ENCODE assay signal across 25 cellular contexts in the genomic region with DNA sequence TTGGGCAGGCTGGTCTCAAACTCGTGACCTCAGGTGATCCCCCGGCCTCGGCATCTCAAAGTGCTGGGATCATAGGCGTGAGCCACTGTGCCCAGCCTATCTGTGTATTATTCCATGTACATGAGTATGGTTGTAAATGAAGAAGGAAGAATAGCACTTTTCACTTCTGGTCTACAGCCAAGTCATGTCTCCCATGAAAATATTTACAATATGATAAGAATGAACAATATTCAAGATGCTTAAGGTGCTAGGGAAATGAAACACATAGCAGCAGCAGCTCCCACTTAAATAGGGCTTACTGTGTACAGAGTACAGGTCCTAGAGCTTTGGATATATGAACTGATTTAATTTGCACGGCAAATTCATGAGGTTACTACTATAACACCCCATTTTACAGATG.
"Had no signal": no experiment of that assay in that cellular context is flagged by ENCODE, and none has a peak within 500 bp of the region (broad histone marks: within the 10 kb centered on the region; RNA-seq: fewer than 3 reads in every experiment).

No MANE protein-coding gene starts in this region.

- H3K27me3 Mint-ChIP-seq: activated CD4-positive, alpha-beta T cell treated with anti-CD3 and anti-CD28 coated beads, Interleukin-2, amount 10 ng/mL, durations not matched to agents 24 days and 14 days; activated CD8-positive, alpha-beta memory T cell treated with anti-CD3 and anti-CD28 coated beads, Interleukin-2, amount 10 ng/mL, durations not matched to agents 7 days and 5 days; activated CD8-positive, alpha-beta T cell treated with anti-CD3 and anti-CD28 coated beads for 36 hours; activated naive CD8-positive, alpha-beta T cell treated with anti-CD3 and anti-CD28 coated beads, Interleukin-2, amount 50 U/mL, for 24 hours; naive thymus-derived CD4-positive, alpha-beta T cell; stimulated activated naive B cell treated with anti-CD40 and anti-IgM and Interleukin-4, amounts not matched to agents 10 μg/mL and 1 μg/mL and 100 μg/mL, for 72 hours; type B pancreatic cell had no signal

- H3K4me2 ChIP-seq: smooth muscle cell had no signal

- H3K36me3 ChIP-seq: esophagus muscularis mucosa had no signal

- DNase-seq: activated CD4-positive, alpha-beta T cell treated with anti-CD3 and anti-CD28 coated beads, Interleukin-2, amount 10 ng/mL, durations not matched to agents 24 days and 14 days; activated CD8-positive, alpha-beta memory T cell treated with anti-CD3 and anti-CD28 coated beads, Interleukin-2, amount 10 ng/mL, durations not matched to agents 7 days and 5 days; activated CD8-positive, alpha-beta T cell treated with anti-CD3 and anti-CD28 coated beads for 36 hours; activated gamma-delta T cell; activated naive CD4-positive, alpha-beta T cell treated with anti-CD3 and anti-CD28 coated beads, Interleukin-2, amount 50 U/mL, for 16 hours; activated naive CD8-positive, alpha-beta T cell treated with anti-CD3 and anti-CD28 coated beads, Interleukin-2, amount 50 U/mL, for 24 hours; activated T-cell treated with anti-CD3 and anti-CD28 coated beads for 4 hours; anterior cingulate cortex; dermis blood vessel endothelial cell; effector memory CD4-positive, alpha-beta T cell; kidney glomerular epithelial cell; naive thymus-derived CD4-positive, alpha-beta T cell; occipital lobe; stimulated activated CD4-positive, alpha-beta T cell treated with anti-CD3 and anti-CD28 coated beads, Interleukin-2, amount 100 ng/mL, for 48 hours; stimulated activated CD8-positive, alpha-beta memory T cell treated with anti-CD3 and anti-CD28 coated beads, Interleukin-4, amount 100 ng/mL, for 48 hours; stimulated activated naive B cell treated with anti-CD40 and anti-IgM and Interleukin-4, amounts not matched to agents 10 μg/mL and 1 μg/mL and 100 μg/mL, for 72 hours; testis had no signal

- H3K9me3 ChIP-seq: body of pancreas, esophagus muscularis mucosa, testis had no signal

- H3K4me1 Mint-ChIP-seq: activated CD4-positive, alpha-beta T cell treated with anti-CD3 and anti-CD28 coated beads, Interleukin-2, amount 10 ng/mL, durations not matched to agents 24 days and 14 days; activated CD8-positive, alpha-beta memory T cell treated with anti-CD3 and anti-CD28 coated beads, Interleukin-2, amount 10 ng/mL, durations not matched to agents 7 days and 5 days; naive thymus-derived CD4-positive, alpha-beta T cell; neural crest cell; stimulated activated naive B cell treated with anti-CD40 and anti-IgM and Interleukin-4, amounts not matched to agents 10 μg/mL and 1 μg/mL and 100 μg/mL, for 72 hours had no signal

- H3K4me1 ChIP-seq: body of pancreas, testis had no signal

- H3K4me3 Mint-ChIP-seq: activated CD4-positive, alpha-beta T cell treated with anti-CD3 and anti-CD28 coated beads, Interleukin-2, amount 10 ng/mL, durations not matched to agents 24 days and 14 days; activated CD8-positive, alpha-beta memory T cell treated with anti-CD3 and anti-CD28 coated beads, Interleukin-2, amount 10 ng/mL, durations not matched to agents 7 days and 5 days; activated CD8-positive, alpha-beta T cell treated with anti-CD3 and anti-CD28 coated beads for 36 hours; activated naive CD8-positive, alpha-beta T cell treated with anti-CD3 and anti-CD28 coated beads, Interleukin-2, amount 50 U/mL, for 24 hours; naive thymus-derived CD4-positive, alpha-beta T cell; neural crest cell; stimulated activated naive B cell treated with anti-CD40 and anti-IgM and Interleukin-4, amounts not matched to agents 10 μg/mL and 1 μg/mL and 100 μg/mL, for 72 hours; type B pancreatic cell had no signal

- H3K4me3 ChIP-seq: body of pancreas, esophagus muscularis mucosa, smooth muscle cell, testis had no signal

- H3K27ac Mint-ChIP-seq: activated CD4-positive, alpha-beta T cell treated with anti-CD3 and anti-CD28 coated beads, Interleukin-2, amount 10 ng/mL, durations not matched to agents 24 days and 14 days; activated CD8-positive, alpha-beta memory T cell treated with anti-CD3 and anti-CD28 coated beads, Interleukin-2, amount 10 ng/mL, durations not matched to agents 7 days and 5 days; activated CD8-positive, alpha-beta T cell treated with anti-CD3 and anti-CD28 coated beads for 36 hours; activated naive CD8-positive, alpha-beta T cell treated with anti-CD3 and anti-CD28 coated beads, Interleukin-2, amount 50 U/mL, for 24 hours; naive thymus-derived CD4-positive, alpha-beta T cell; stimulated activated naive B cell treated with anti-CD40 and anti-IgM and Interleukin-4, amounts not matched to agents 10 μg/mL and 1 μg/mL and 100 μg/mL, for 72 hours; type B pancreatic cell had no signal

- H3K27ac ChIP-seq: body of pancreas, esophagus muscularis mucosa, testis had no signal

- H3K36me3 Mint-ChIP-seq: activated CD8-positive, alpha-beta memory T cell treated with anti-CD3 and anti-CD28 coated beads, Interleukin-2, amount 10 ng/mL, durations not matched to agents 7 days and 5 days; naive thymus-derived CD4-positive, alpha-beta T cell; stimulated activated naive B cell treated with anti-CD40 and anti-IgM and Interleukin-4, amounts not matched to agents 10 μg/mL and 1 μg/mL and 100 μg/mL, for 72 hours; type B pancreatic cell had no signal

- H3K9me3 Mint-ChIP-seq: activated CD8-positive, alpha-beta T cell treated with anti-CD3 and anti-CD28 coated beads for 36 hours; naive thymus-derived CD4-positive, alpha-beta T cell; stimulated activated naive B cell treated with anti-CD40 and anti-IgM and Interleukin-4, amounts not matched to agents 10 μg/mL and 1 μg/mL and 100 μg/mL, for 72 hours; type B pancreatic cell had no signal

- H3K27me3 ChIP-seq: body of pancreas, esophagus muscularis mucosa, testis had no signal

- ATAC-seq: activated CD4-positive, CD25-positive, alpha-beta regulatory T cell treated with anti-CD3 and anti-CD28 coated beads, Interleukin-2, amount 50 U/mL, for 24 hours; activated CD8-positive, alpha-beta memory T cell treated with anti-CD3 and anti-CD28 coated beads, Interleukin-2, amount 10 ng/mL, durations not matched to agents 7 days and 5 days; activated CD8-positive, alpha-beta T cell treated with anti-CD3 and anti-CD28 coated beads for 36 hours; activated naive CD8-positive, alpha-beta T cell treated with anti-CD3 and anti-CD28 coated beads, Interleukin-2, amount 50 U/mL, for 24 hours; body of pancreas; naive thymus-derived CD4-positive, alpha-beta T cell; sciatic nerve; SK-N-SH treated with all-trans-retinoic acid at 6 μM for 48 hours; stimulated activated naive B cell treated with anti-CD40 and anti-IgM and Interleukin-4, amounts not matched to agents 10 μg/mL and 1 μg/mL and 100 μg/mL, for 72 hours had no signal
